In the genomic region with DNA sequence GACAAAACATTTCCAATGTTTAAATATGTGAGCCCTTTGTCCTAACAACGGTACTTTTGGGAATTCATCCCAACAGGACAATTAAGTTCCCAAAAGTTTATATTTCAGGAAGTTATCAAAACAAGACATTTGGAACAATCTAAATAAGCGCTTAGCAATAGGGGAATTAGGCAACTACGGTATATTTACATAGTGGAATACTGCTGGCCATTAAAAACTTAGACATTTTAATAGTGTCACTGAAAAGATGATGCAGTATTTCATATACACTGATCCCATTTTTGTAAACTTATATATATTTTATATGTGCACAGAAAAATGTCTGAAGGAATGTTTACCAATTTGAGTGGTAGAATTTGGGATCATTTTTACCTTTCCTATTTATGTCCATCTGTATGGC, we compare ENCODE assay signal across 23 cellular contexts.
"Had no signal": no experiment of that assay in that cellular context is flagged by ENCODE, and none has a peak within 500 bp of the region (broad histone marks: within the 10 kb centered on the region; RNA-seq: fewer than 3 reads in every experiment).

No MANE protein-coding gene starts in this region.

- H3K27ac Mint-ChIP-seq: IgD-negative memory B cell had no signal

- ATAC-seq: K562, Right ventricle myocardium inferior, SK-N-SH treated with all-trans-retinoic acid at 6 μM for 48 hours had no signal

- H3K4me3 Mint-ChIP-seq: IgD-negative memory B cell had no signal

- H3K4me3 ChIP-seq: K562, PC-9, Peyer's patch, SJCRH30 had no signal

- H3K27me3 Mint-ChIP-seq: IgD-negative memory B cell had no signal

- H3K9me3 ChIP-seq: Peyer's patch, SJCRH30 had no signal

- H3K9me3 Mint-ChIP-seq: IgD-negative memory B cell had no signal

- DNase-seq: Kasumi-1, MM.1S, NCI-H1092 treated with DMSO at 0.1 percent for 48 hours, NCI-H1436, NCI-H187, NCI-H2029, NCI-H2081 treated with DMSO at 0.1 percent for 48 hours, NCI-H2171, NCI-H226, NCI-H446, NCI-H510A, NCI-H524 treated with DMSO at 0.1 percent for 48 hours, NCI-H69, NCI-H774, PC-9, Peyer's patch, SHP77 treated with DMSO at 0.1 percent for 48 hours, SJCRH30 had no signal

- H3K27me3 ChIP-seq: Peyer's patch, SJCRH30 had no signal

- H3K4me1 ChIP-seq: Peyer's patch, SJCRH30 had no signal

- H3K27ac ChIP-seq: KMS-11, PC-9, Peyer's patch, SJCRH30 had no signal
